14 cellular contexts compared by ENCODE assay signal in the genomic region with DNA sequence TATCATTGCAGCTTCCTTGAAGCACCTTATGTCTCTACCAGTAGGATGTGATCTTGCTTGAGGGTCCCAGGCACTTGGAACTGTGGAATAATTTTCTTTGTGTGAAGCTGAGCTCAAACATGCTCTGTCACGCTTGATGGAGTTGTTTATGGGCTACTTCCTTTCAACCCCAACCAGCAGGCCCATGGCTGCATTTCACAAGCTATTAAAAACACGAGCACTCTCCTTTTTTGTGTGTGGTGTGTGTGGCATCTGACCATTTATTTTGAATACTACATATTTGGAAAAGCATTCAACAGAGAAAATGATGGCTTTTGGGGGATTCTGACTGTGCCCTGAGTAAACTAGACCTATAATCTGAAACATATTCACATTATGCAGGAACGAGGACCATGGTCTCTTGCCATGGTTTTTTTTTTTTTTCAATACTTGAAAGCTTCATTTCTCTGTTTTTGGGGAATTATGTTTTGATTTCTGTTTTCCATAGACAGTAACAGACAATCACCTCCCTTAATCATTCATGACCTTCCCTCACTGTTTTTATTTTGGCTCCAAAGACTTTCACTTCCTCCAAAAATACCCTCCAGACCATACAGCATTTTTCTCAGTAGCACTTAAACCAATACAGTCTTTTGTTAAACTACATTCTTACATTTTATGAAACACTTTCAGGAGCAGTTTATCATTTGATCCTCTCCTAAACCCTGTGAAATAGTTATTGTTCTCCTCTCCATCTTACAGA.
DNase-seq lines count a peak whose midpoint lies in the region; ATAC-seq, FAIRE-seq and TF ChIP-seq lines count a peak whose summit lies in the region.
"Had no signal": no experiment of that assay in that cellular context is flagged by ENCODE, and none has a peak within 500 bp of the region (broad histone marks: within the 10 kb centered on the region; RNA-seq: fewer than 3 reads in every experiment).

No MANE protein-coding gene starts in this region.

- DNase-seq in DMS53 treated with DMSO at 0.1 percent for 48 hours (lab: John Stamatoyannopoulos, UW; ENCODE audit: unreplicated experiment): peak; percentile 96
- DNase-seq in GM12878 (ENCODE audit: low read depth, low spot score): peak; percentile 42
- DNase-seq in NCI-H2171 (lab: John Stamatoyannopoulos, UW): no peak
- no peak for DNase-seq in activated CD4-positive, CD25-positive, alpha-beta regulatory T cell treated with anti-CD3 and anti-CD28 coated beads, Interleukin-2, amount 50 U/mL, for 72 hours
- no peak for DNase-seq in HuH-7 (ENCODE audit: low spot score)
- no peak for DNase-seq in coronary artery (ENCODE audit: low spot score)
- DNase-seq: CD4-positive, CD25-positive, alpha-beta regulatory T cell; mammary epithelial cell; stimulated activated CD4-positive, alpha-beta T cell treated with anti-CD3 and anti-CD28 coated beads, Interleukin-15, amount 100 ng/mL, for 24 hours had no signal

- no peak for TF ChIP-seq EP300 in GM12878 (IDR thresholded peaks at IDR 0.05; ENCODE audit: borderline replicate concordance in 1 of 2, control insufficient read depth in 1 of 2, low read depth in 2 of 2, low read length in 2 of 2)

- TF ChIP-seq CTCF in GM12878 (IDR thresholded peaks at IDR 0.05 in 2 of 3, conservative IDR thresholded peaks at IDR 0.05 in 1 of 3; ENCODE audit: control insufficient read depth in 2 of 3, extremely low read depth in 1 of 3, insufficient read depth in 1 of 3, low read depth in 3 of 3, low read length in 3 of 3): no peak
- TF ChIP-seq CTCF in coronary artery (IDR thresholded peaks at IDR 0.05): no peak

- H3K9ac ChIP-seq in GM12878 (ENCODE audit: control insufficient read depth, insufficient read depth, low read length): no peak overlapping the region

- H3K36me3 ChIP-seq in GM12878 (ENCODE audit: control insufficient read depth in 2 of 2, insufficient read depth in 2 of 2, low read length in 1 of 2): no peaks in the 10 kb centered on the region
- H3K36me3 ChIP-seq: HAP-1, thoracic aorta had no signal

- no peak overlapping the region for H3K27ac ChIP-seq in GM12878 (ENCODE audit: control insufficient read depth, insufficient read depth)
- no peak overlapping the region for H3K27ac ChIP-seq in coronary artery
- H3K27ac ChIP-seq: thoracic aorta, VCaP had no signal

- H4K20me1 ChIP-seq in GM12878 (ENCODE audit: control insufficient read depth, insufficient read depth): no peaks in the 10 kb centered on the region

- no peak for FAIRE-seq in GM12878 (lab: Jason Lieb, UNC)

- CTCF ChIA-PET in GM12878 (lab: Yijun Ruan, JAX): interaction anchor here (0.9 to 1.9 kb wide), 3 partner anchors 9 to 185 kb away, joined by 3 to 6 read pairs (median 3); no protein-coding TSS in a partner anchor

- H3K27me3 ChIP-seq in GM12878 (replicated peaks in 1 of 2; ENCODE audit: control insufficient read depth in 2 of 2, insufficient read depth in 2 of 2, low read length in 1 of 2): no peaks in the 10 kb centered on the region

- SMC1A ChIA-PET in GM12878 (lab: Charles Lee; ENCODE audit: uncharacterized antibody, unreplicated experiment): interaction anchor here (0.7 to 2.3 kb wide), 13 partner anchors 11 to 570 kb away, joined by 3 to 11 read pairs (median 4); no protein-coding TSS in a partner anchor

- BruUV-seq in GM12878 (replicated peaks; lab: Mats Ljungman, UMichigan): no TSS peak

- peaks cover 3% of the 10 kb centered on the region; the same call in 1 of the 2 replicates for H3K4me1 ChIP-seq in GM12878 (ENCODE audit: control insufficient read depth, insufficient read depth, low read length)
- H3K4me1 ChIP-seq: HAP-1 had no signal

- no peak overlapping the region for H3K4me3 ChIP-seq in GM12878
- H3K4me3 ChIP-seq in coronary artery: no peak overlapping the region
- H3K4me3 ChIP-seq: HAP-1, thoracic aorta had no signal

- in situ Hi-C loops in GM12878 (cut with MboI): no loop called here

- WGBS in GM12878 (ENCODE audit: insufficient coverage, insufficient replicate concordance, low lambda C conversion rate, missing lambda C conversion rate): 0% methylated on average over 3 of the region's 3 CpGs

- no peaks in the 10 kb centered on the region for H3K9me3 ChIP-seq in GM12878 (replicated peaks; ENCODE audit: control insufficient read depth, insufficient read depth, low read length)
- H3K9me3 ChIP-seq: HAP-1, thoracic aorta had no signal

- intact Hi-C loops in GM12878 (cut with micrococcal nuclease; ENCODE audit: unreplicated experiment): no loop called here

- RAD21 ChIA-PET in GM12878 (lab: Charles Lee; ENCODE audit: unreplicated experiment): interaction anchor here (0.8 to 2.3 kb wide), 4 partner anchors 15 to 209 kb away, joined by 3 to 9 read pairs (median 5); no protein-coding TSS in a partner anchor

- H3K79me2 ChIP-seq in GM12878 (ENCODE audit: control insufficient read depth, insufficient read depth, low read length): no peaks in the 10 kb centered on the region

- ATAC-seq in GM21381 (IDR thresholded peaks at IDR 0.05; ENCODE audit: unreplicated experiment): peak; percentile 67
- ATAC-seq in HG03442 (IDR thresholded peaks at IDR 0.05; ENCODE audit: unreplicated experiment): peak; percentile 80
- peak; percentile 75 for ATAC-seq in GM12878

- no peak for TF ChIP-seq RAD21 in GM12878 (IDR thresholded peaks at IDR 0.05; ENCODE audit: insufficient read depth, low read depth, low read length)

- no peak overlapping the region for H2AFZ ChIP-seq in GM12878 (ENCODE audit: control insufficient read depth, low read depth, low read length)

- POLR2A ChIA-PET in GM12878 (lab: Charles Lee): interaction anchor here (0.6 to 1.1 kb wide), 3 partner anchors 17 to 248 kb away, joined by 3 to 4 read pairs (median 3); no protein-coding TSS in a partner anchor

- peak overlapping the region; percentile 47; the same call in 1 of the 2 replicates for H3K4me2 ChIP-seq in GM12878 (ENCODE audit: control insufficient read depth, insufficient read depth)

- TF ChIP-seq POLR2A in GM12878 (IDR thresholded peaks at IDR 0.05; ENCODE audit: low read depth, low read length): no peak

TF ChIP-seq in GM12878, 131 proteins besides CTCF, POLR2A, EP300 and RAD21 (continues in another document):
- TF ChIP-seq, protein P1, sequence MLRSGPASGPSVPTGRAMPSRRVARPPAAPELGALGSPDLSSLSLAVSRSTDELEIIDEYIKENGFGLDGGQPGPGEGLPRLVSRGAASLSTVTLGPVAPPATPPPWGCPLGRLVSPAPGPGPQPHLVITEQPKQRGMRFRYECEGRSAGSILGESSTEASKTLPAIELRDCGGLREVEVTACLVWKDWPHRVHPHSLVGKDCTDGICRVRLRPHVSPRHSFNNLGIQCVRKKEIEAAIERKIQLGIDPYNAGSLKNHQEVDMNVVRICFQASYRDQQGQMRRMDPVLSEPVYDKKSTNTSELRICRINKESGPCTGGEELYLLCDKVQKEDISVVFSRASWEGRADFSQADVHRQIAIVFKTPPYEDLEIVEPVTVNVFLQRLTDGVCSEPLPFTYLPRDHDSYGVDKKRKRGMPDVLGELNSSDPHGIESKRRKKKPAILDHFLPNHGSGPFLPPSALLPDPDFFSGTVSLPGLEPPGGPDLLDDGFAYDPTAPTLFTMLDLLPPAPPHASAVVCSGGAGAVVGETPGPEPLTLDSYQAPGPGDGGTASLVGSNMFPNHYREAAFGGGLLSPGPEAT (IDR thresholded peaks at IDR 0.05; ENCODE audit: low read depth): no peak; the same call in 1 of the 2 replicates
- TF ChIP-seq BACH1 (IDR thresholded peaks at IDR 0.05; ENCODE audit: borderline replicate concordance): no peak
- TF ChIP-seq, protein P2, sequence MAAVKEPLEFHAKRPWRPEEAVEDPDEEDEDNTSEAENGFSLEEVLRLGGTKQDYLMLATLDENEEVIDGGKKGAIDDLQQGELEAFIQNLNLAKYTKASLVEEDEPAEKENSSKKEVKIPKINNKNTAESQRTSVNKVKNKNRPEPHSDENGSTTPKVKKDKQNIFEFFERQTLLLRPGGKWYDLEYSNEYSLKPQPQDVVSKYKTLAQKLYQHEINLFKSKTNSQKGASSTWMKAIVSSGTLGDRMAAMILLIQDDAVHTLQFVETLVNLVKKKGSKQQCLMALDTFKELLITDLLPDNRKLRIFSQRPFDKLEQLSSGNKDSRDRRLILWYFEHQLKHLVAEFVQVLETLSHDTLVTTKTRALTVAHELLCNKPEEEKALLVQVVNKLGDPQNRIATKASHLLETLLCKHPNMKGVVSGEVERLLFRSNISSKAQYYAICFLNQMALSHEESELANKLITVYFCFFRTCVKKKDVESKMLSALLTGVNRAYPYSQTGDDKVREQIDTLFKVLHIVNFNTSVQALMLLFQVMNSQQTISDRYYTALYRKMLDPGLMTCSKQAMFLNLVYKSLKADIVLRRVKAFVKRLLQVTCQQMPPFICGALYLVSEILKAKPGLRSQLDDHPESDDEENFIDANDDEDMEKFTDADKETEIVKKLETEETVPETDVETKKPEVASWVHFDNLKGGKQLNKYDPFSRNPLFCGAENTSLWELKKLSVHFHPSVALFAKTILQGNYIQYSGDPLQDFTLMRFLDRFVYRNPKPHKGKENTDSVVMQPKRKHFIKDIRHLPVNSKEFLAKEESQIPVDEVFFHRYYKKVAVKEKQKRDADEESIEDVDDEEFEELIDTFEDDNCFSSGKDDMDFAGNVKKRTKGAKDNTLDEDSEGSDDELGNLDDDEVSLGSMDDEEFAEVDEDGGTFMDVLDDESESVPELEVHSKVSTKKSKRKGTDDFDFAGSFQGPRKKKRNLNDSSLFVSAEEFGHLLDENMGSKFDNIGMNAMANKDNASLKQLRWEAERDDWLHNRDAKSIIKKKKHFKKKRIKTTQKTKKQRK (IDR thresholded peaks at IDR 0.05; ENCODE audit: low read depth, low read length): no peak
- TF ChIP-seq SMARCA5 (IDR thresholded peaks at IDR 0.05): no peak
- TF ChIP-seq MYC (IDR thresholded peaks at IDR 0.05; ENCODE audit: insufficient read depth, insufficient read length, insufficient replicate concordance, low read length, severe bottlenecking): no peak
- TF ChIP-seq NRF1 (conservative IDR thresholded peaks at IDR 0.05; ENCODE audit: low read depth, low read length): no peak
- TF ChIP-seq ESRRA (IDR thresholded peaks at IDR 0.05; ENCODE audit: low read length): no peak
- TF ChIP-seq, protein P3, sequence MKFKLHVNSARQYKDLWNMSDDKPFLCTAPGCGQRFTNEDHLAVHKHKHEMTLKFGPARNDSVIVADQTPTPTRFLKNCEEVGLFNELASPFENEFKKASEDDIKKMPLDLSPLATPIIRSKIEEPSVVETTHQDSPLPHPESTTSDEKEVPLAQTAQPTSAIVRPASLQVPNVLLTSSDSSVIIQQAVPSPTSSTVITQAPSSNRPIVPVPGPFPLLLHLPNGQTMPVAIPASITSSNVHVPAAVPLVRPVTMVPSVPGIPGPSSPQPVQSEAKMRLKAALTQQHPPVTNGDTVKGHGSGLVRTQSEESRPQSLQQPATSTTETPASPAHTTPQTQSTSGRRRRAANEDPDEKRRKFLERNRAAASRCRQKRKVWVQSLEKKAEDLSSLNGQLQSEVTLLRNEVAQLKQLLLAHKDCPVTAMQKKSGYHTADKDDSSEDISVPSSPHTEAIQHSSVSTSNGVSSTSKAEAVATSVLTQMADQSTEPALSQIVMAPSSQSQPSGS (IDR thresholded peaks at IDR 0.05; ENCODE audit: low read length): peak; percentile 38; the same call in 1 of the 2 replicates
- TF ChIP-seq GATAD2B (conservative IDR thresholded peaks at IDR 0.05; ENCODE audit: low read depth): no peak
- TF ChIP-seq RB1 (IDR thresholded peaks at IDR 0.05; ENCODE audit: borderline replicate concordance): no peak

Comparison
In these comparisons a context has a peak if more than half of its experiments do, and no peak if none do; other contexts are left out.
1. DNase-seq: peak in DMS53 treated with DMSO at 0.1 percent for 48 hours (single experiment) and GM12878 (single experiment); none in NCI-H2171 (single experiment), activated CD4-positive, CD25-positive, alpha-beta regulatory T cell treated with anti-CD3 and anti-CD28 coated beads, Interleukin-2, amount 50 U/mL, for 72 hours (single experiment), HuH-7 (single experiment) and coronary artery (single experiment).
2. Peak in every context shown above with its lines, with median percentiles within 50 percentile points of each other: ATAC-seq.